In genomic region chr9:134338394-134339182, GRCh38 we compare ENCODE assay signal across 14 cellular contexts. TPM values are rescaled to one million over a fixed set of nuclear protein-coding genes. Genes with fewer than 3 reads are reported as not detected.
DNase-seq lines count a peak whose midpoint lies in the region; ATAC-seq and TF ChIP-seq lines count a peak whose summit lies in the region.
"Had no signal": no experiment of that assay in that cellular context is flagged by ENCODE, and none has a peak within 500 bp of the region (broad histone marks: within the 10 kb centered on the region; RNA-seq: fewer than 3 reads in every experiment).

No MANE protein-coding gene starts in this region.

- peak in 1 of 2 donors; percentile 11 for ATAC-seq in lower lobe of right lung
- ATAC-seq: activated T-cell treated with anti-CD3 and anti-CD28 coated beads, Interleukin-2, amount 50 U/mL, for 4 hours; HCT116 had no signal

- WGBS in suprapubic skin = 19% methylated on average over 10 of the region's 27 CpGs

- no peak overlapping the region for H3K27ac ChIP-seq in duodenal mucosa (ENCODE audit: low read depth, low read length)
- H3K27ac ChIP-seq in lower lobe of right lung = peak overlapping the region; percentile 31
- peak overlapping the region; percentile 41 for H3K27ac ChIP-seq in suprapubic skin
- H3K27ac ChIP-seq: brain microvascular endothelial cell had no signal

- H3K4me3 ChIP-seq in duodenal mucosa (ENCODE audit: low read depth in 1 of 2, low read length in 2 of 2) (peak overlapping the region; percentile 42 to 50), lower lobe of right lung (peak overlapping the region; percentile 11), suprapubic skin (peak overlapping the region; percentile 21)

- H3K9me3 ChIP-seq in duodenal mucosa (ENCODE audit: control insufficient read depth in 1 of 2, low read length in 2 of 2) (no peaks in the 10 kb centered on the region), lower lobe of right lung (no peaks in the 10 kb centered on the region), suprapubic skin (no peaks in the 10 kb centered on the region)

- TF ChIP-seq RAD21 in Ishikawa (IDR thresholded peaks at IDR 0.05; ENCODE audit: low read depth) = no peak

- TF ChIP-seq CTCF in lower lobe of right lung (IDR thresholded peaks at IDR 0.05) (no peak), suprapubic skin (IDR thresholded peaks at IDR 0.05) (no peak)

- peak overlapping the region; percentile 33 to 60 for H3K9ac ChIP-seq in duodenal mucosa (ENCODE audit: low read depth in 1 of 2, low read length in 2 of 2)

- peaks cover 0 to 3% of the 10 kb centered on the region in 2 donors for H3K36me3 ChIP-seq in duodenal mucosa (ENCODE audit: control insufficient read depth in 1 of 2, insufficient read depth in 2 of 2, low read length in 2 of 2)
- no peaks in the 10 kb centered on the region for H3K36me3 ChIP-seq in lower lobe of right lung
- no peaks in the 10 kb centered on the region for H3K36me3 ChIP-seq in suprapubic skin
- H3K36me3 ChIP-seq: brain microvascular endothelial cell had no signal

- TF ChIP-seq EP300 in Ishikawa (IDR thresholded peaks at IDR 0.05; ENCODE audit: borderline replicate concordance) = no peak
- no peak for TF ChIP-seq EP300 in suprapubic skin (IDR thresholded peaks at IDR 0.05)

- intact Hi-C loops in lower lobe of right lung (cut with DNase I) = no loop called here

- DNase-seq in lower lobe of right lung (no peak), suprapubic skin (ENCODE audit: low spot score in 2 of 2) (no peak), KG1 (lab: John Stamatoyannopoulos, UW) (no peak), NCI-H1930 (lab: John Stamatoyannopoulos, UW) (no peak), NCI-H774 (lab: John Stamatoyannopoulos, UW) (no peak)
- DNase-seq in stimulated activated CD4-positive, alpha-beta T cell treated with anti-CD3 and anti-CD28 coated beads, Interleukin-4, amount 100 ng/mL, for 1 hour = no peak
- DNase-seq: activated CD4-positive, CD25-positive, alpha-beta regulatory T cell; activated T-cell treated with anti-CD3 and anti-CD28 coated beads, Interleukin-2, amount 50 U/mL, for 4 hours; brain microvascular endothelial cell; Karpas-422; NCI-H345 had no signal

- TF ChIP-seq POLR2A in suprapubic skin (IDR thresholded peaks at IDR 0.05) = no peak

- H3K27me3 ChIP-seq in duodenal mucosa (ENCODE audit: control insufficient read depth in 1 of 2, insufficient read depth in 2 of 2, low read length in 2 of 2) (no peaks in the 10 kb centered on the region), lower lobe of right lung (ENCODE audit: low read depth) (no peaks in the 10 kb centered on the region), suprapubic skin (no peaks in the 10 kb centered on the region)
- H3K27me3 ChIP-seq: brain microvascular endothelial cell had no signal

- H3K4me1 ChIP-seq in duodenal mucosa (ENCODE audit: control insufficient read depth in 1 of 2, insufficient read depth in 2 of 2, low read length in 2 of 2) (peaks cover 100% of the 10 kb centered on the region in 2 donors), lower lobe of right lung (peaks cover 97% of the 10 kb centered on the region), suprapubic skin (peaks cover 99% of the 10 kb centered on the region)

TF ChIP-seq in Ishikawa, 13 proteins besides CTCF, POLR2A, EP300 and RAD21:
- TF ChIP-seq MAX (IDR thresholded peaks at IDR 0.05) = 0 out of 2 replicates have a peak, but pooled peaks have one; percentile 29
- no peak for TF ChIP-seq CEBPB (IDR thresholded peaks at IDR 0.05)
TF ChIP-seq in Ishikawa: peak in this region for 1.

RNA-seq across cellular contexts. Expression of gene RXRA, which starts 12.3 kb away (rescaled TPM):
- total RNA-seq in lower lobe of right lung (85.7 TPM), suprapubic skin (100 to 1,000 TPM; 165 to 240 (median 185) TPM)
